Comparison of ENCODE assay signal across 8 cellular contexts in the genomic region with DNA sequence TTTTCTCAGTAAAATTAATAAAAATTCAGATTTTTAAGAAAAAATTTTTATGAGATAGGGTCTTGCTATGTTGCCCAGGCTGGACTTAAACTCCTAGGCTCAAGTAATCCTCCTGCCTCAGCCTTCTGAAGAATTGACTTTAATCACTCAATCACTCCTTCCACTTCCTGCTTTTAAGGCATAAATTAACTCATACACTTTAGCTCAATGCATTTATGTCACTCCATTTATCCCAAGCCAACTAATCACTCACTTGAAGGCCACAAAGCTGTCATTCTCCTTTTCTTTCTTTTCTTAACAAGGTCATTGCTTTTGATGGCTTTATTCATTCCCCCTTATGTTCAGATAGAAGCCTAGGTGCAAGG.
DNase-seq lines count a peak whose midpoint lies in the region; ATAC-seq and TF ChIP-seq lines count a peak whose summit lies in the region.

No MANE protein-coding gene starts in this region.

- peaks cover 8% of the 10 kb centered on the region for H3F3A ChIP-seq in SU-DHL-6 (ENCODE audit: insufficient read depth)

- no peaks in the 10 kb centered on the region for H3K27me3 Mint-ChIP-seq in stimulated activated naive B cell treated with anti-CD40 and anti-IgM and Interleukin-4, amounts not matched to agents 10 μg/mL and 1 μg/mL and 100 μg/mL, for 72 hours

- peaks cover 8 to 31% of the 10 kb centered on the region in 2 donors for H3K4me1 Mint-ChIP-seq in stimulated activated naive B cell treated with anti-CD40 and anti-IgM and Interleukin-4, amounts not matched to agents 10 μg/mL and 1 μg/mL and 100 μg/mL, for 72 hours

- H3K4me3 Mint-ChIP-seq in stimulated activated naive B cell treated with anti-CD40 and anti-IgM and Interleukin-4, amounts not matched to agents 10 μg/mL and 1 μg/mL and 100 μg/mL, for 72 hours = peak overlapping the region; percentile 93 to 94

- H3K36me3 Mint-ChIP-seq in stimulated activated naive B cell treated with anti-CD40 and anti-IgM and Interleukin-4, amounts not matched to agents 10 μg/mL and 1 μg/mL and 100 μg/mL, for 72 hours = peaks cover 26 to 47% of the 10 kb centered on the region in 2 donors

- DNase-seq in HFF-Myc (ENCODE audit: extremely low read depth, low read depth) (no peak), globus pallidus (ENCODE audit: low spot score) (peak; percentile 5), NCI-H2171 treated with DMSO at 0.1 percent for 48 hours (lab: John Stamatoyannopoulos, UW) (no peak), NCI-H524 (lab: John Stamatoyannopoulos, UW) (no peak), NCI-H748 (lab: John Stamatoyannopoulos, UW; ENCODE audit: unreplicated experiment) (no peak)
- no peak for DNase-seq in stimulated activated naive B cell treated with anti-CD40 and anti-IgM and Interleukin-4, amounts not matched to agents 10 μg/mL and 1 μg/mL and 100 μg/mL, for 72 hours

- H3K27me3 ChIP-seq in SU-DHL-6 (ENCODE audit: low read length) = no peaks in the 10 kb centered on the region

- H3K36me3 ChIP-seq in SU-DHL-6 (ENCODE audit: low read length) = peaks cover 16% of the 10 kb centered on the region; the same call in 1 of the 2 replicates

- no peaks in the 10 kb centered on the region for H3K9me3 ChIP-seq in SU-DHL-6 (ENCODE audit: insufficient read depth, low read length)

- no peaks in the 10 kb centered on the region for H3K9me2 ChIP-seq in SU-DHL-6 (replicated peaks; ENCODE audit: insufficient read depth, low read length)

- H2AFZ ChIP-seq in SU-DHL-6 (ENCODE audit: low read depth, low read length, severe bottlenecking) = peak overlapping the region; percentile 89

- H3K4me3 ChIP-seq in HFF-Myc (replicated peaks; ENCODE audit: low read depth, low read length) (peak overlapping the region; percentile 63), SU-DHL-6 (ENCODE audit: insufficient read depth, low read length, poor library complexity, severe bottlenecking) (peak overlapping the region; percentile 73)

- peak overlapping the region; percentile 76 for H3K9ac ChIP-seq in SU-DHL-6 (ENCODE audit: low read length)

- peak overlapping the region; percentile 86 for H3K4me2 ChIP-seq in SU-DHL-6 (ENCODE audit: low read depth, low read length, poor library complexity, severe bottlenecking)

- peak overlapping the region; percentile 54 for H3K27ac ChIP-seq in SU-DHL-6 (ENCODE audit: low read depth, low read length)

- no peaks in the 10 kb centered on the region for H4K20me1 ChIP-seq in SU-DHL-6 (ENCODE audit: low read depth, low read length)

- TF ChIP-seq CTCF in HFF-Myc (IDR thresholded peaks at IDR 0.05; ENCODE audit: low read depth, low read length, missing control alignments) (no peak), SU-DHL-6 (IDR thresholded peaks at IDR 0.05; ENCODE audit: insufficient read depth, low read length, poor library complexity, severe bottlenecking) (no peak)

- ATAC-seq in GM18498 (IDR thresholded peaks at IDR 0.05; ENCODE audit: unreplicated experiment) = peak; percentile 19
- ATAC-seq in stimulated activated naive B cell treated with anti-CD40 and anti-IgM and Interleukin-4, amounts not matched to agents 10 μg/mL and 1 μg/mL and 100 μg/mL, for 72 hours (replicated peaks) = peak; percentile 27 to 31

- no peaks in the 10 kb centered on the region for H3K9me3 Mint-ChIP-seq in stimulated activated naive B cell treated with anti-CD40 and anti-IgM and Interleukin-4, amounts not matched to agents 10 μg/mL and 1 μg/mL and 100 μg/mL, for 72 hours

- peaks cover 10% of the 10 kb centered on the region for H3K79me2 ChIP-seq in SU-DHL-6 (ENCODE audit: insufficient read depth, low read length)

- peak overlapping the region; percentile 94 for H3K27ac Mint-ChIP-seq in stimulated activated naive B cell treated with anti-CD40 and anti-IgM and Interleukin-4, amounts not matched to agents 10 μg/mL and 1 μg/mL and 100 μg/mL, for 72 hours
